8 cellular contexts compared by ENCODE assay signal in the genomic region with DNA sequence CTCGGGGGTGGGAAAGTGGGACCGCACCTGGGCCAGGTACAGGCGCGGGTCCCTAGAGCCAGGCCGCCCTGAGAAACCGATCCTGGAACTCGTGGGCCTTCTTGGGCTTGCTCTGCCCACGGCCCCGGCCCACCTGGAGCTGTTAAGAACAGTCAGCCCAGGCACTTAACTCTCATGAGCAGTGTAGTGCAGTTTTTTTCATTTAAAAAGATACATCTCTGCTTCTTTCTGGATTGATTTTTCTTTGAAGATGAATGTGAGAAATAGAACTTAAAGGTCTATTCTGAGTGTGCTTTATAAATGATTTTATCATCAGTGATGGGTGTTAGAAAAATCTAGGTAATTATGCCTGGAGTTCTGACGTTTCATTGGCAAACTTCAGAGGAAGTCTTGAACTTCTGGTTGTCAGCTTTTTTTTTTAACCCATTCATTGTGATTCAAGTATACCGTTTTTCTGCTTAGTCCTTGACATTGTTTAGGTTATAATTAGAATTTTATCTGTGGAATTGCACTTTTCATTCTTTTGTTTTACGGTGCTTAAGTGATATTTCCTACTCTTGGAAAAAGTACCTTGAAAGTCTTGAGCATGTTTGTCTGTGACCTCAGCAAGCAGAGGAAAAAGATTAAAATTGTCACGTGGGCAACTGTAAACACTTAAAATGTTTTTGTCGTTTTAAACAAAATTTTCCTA. TPM values are rescaled to one million over a fixed set of nuclear protein-coding genes. Genes with fewer than 3 reads are reported as not detected.
DNase-seq lines count a peak whose midpoint lies in the region; ATAC-seq and TF ChIP-seq lines count a peak whose summit lies in the region.

No MANE protein-coding gene starts in this region.

- no peaks in the 10 kb centered on the region for H3K27me3 Mint-ChIP-seq in dendritic cell treated with granulocyte-macrophage colony-stimulating factor and Interleukin-4, amounts not matched to agents 40 ng/mL and 50 ng/mL, for 4 days
- no peaks in the 10 kb centered on the region for H3K27me3 Mint-ChIP-seq in neural crest cell (ENCODE audit: low read depth)

- peaks cover 6% of the 10 kb centered on the region for H3K36me3 Mint-ChIP-seq in dendritic cell treated with granulocyte-macrophage colony-stimulating factor and Interleukin-4, amounts not matched to agents 40 ng/mL and 50 ng/mL, for 4 days (ENCODE audit: low read depth)
- H3K36me3 Mint-ChIP-seq in neural crest cell (ENCODE audit: low read depth): peaks cover 4% of the 10 kb centered on the region

- H3K9me3 Mint-ChIP-seq in dendritic cell treated with granulocyte-macrophage colony-stimulating factor and Interleukin-4, amounts not matched to agents 40 ng/mL and 50 ng/mL, for 4 days: no peaks in the 10 kb centered on the region
- no peaks in the 10 kb centered on the region for H3K9me3 Mint-ChIP-seq in neural crest cell

- DNase-seq in GM06990 (ENCODE audit: extremely low read depth, insufficient read length) (no peak), neural crest cell (ENCODE audit: low read depth, low spot score) (no peak), NCI-H2227 treated with DMSO at 0.1 percent for 48 hours (lab: John Stamatoyannopoulos, UW) (no peak), HPDE6-E6E7 (ENCODE audit: extremely low spot score) (no peak)
- no peak for DNase-seq in stimulated activated naive CD4-positive, alpha-beta T cell treated with Interleukin-2 at 50 U/mL for 16 hours (lab: John Stamatoyannopoulos, UW)

- H3K9me2 ChIP-seq in Loucy (replicated peaks; ENCODE audit: low read depth, low read length): no peaks in the 10 kb centered on the region

- peak overlapping the region; percentile 99 for H3K9ac ChIP-seq in Loucy (ENCODE audit: low read depth, low read length, poor library complexity, severe bottlenecking)

- H3K4me3 ChIP-seq in GM06990 (replicated peaks; ENCODE audit: low read depth, low read length) (peak overlapping the region; percentile 94), Loucy (ENCODE audit: low read length, poor library complexity, severe bottlenecking) (peak overlapping the region; percentile 95)

- H3K27ac Mint-ChIP-seq in dendritic cell treated with granulocyte-macrophage colony-stimulating factor and Interleukin-4, amounts not matched to agents 40 ng/mL and 50 ng/mL, for 4 days: no peak overlapping the region
- H3K27ac Mint-ChIP-seq in neural crest cell (ENCODE audit: unreplicated experiment): peak overlapping the region; percentile 99

- peaks cover 31% of the 10 kb centered on the region for H3K4me1 ChIP-seq in Loucy (ENCODE audit: insufficient read depth, low read length, poor library complexity, severe bottlenecking)

- peak overlapping the region; percentile 41 for H2AFZ ChIP-seq in Loucy (ENCODE audit: low read length)

- H3K4me1 Mint-ChIP-seq in dendritic cell treated with granulocyte-macrophage colony-stimulating factor and Interleukin-4, amounts not matched to agents 40 ng/mL and 50 ng/mL, for 4 days (ENCODE audit: low read depth): peaks cover 10% of the 10 kb centered on the region
- peaks cover 37% of the 10 kb centered on the region for H3K4me1 Mint-ChIP-seq in neural crest cell

- no peaks in the 10 kb centered on the region for H3K36me3 ChIP-seq in GM06990 (ENCODE audit: control insufficient read depth, insufficient read depth, low read length)
- peaks cover 20% of the 10 kb centered on the region; the same call in 1 of the 2 replicates for H3K36me3 ChIP-seq in Loucy (ENCODE audit: insufficient read depth, low read length)

- H3K79me2 ChIP-seq in Loucy (ENCODE audit: insufficient read depth, low read length): peaks cover 60% of the 10 kb centered on the region

- H3K9me3 ChIP-seq in Loucy (ENCODE audit: insufficient read depth, low read depth, low read length): no peaks in the 10 kb centered on the region

- H4K20me1 ChIP-seq in Loucy (ENCODE audit: insufficient read depth, low read length, poor library complexity, severe bottlenecking): peaks cover 53% of the 10 kb centered on the region

- H3K27me3 ChIP-seq in GM06990 (replicated peaks; ENCODE audit: control insufficient read depth, insufficient read depth, low read length) (no peaks in the 10 kb centered on the region), Loucy (ENCODE audit: insufficient read depth, low read length, poor library complexity, severe bottlenecking) (peaks cover 9% of the 10 kb centered on the region)

- no peaks in the 10 kb centered on the region for H3F3A ChIP-seq in Loucy (ENCODE audit: low read depth)

- no peak for TF ChIP-seq CTCF in GM06990 (IDR thresholded peaks at IDR 0.05; ENCODE audit: insufficient read depth, low read length, poor library complexity, severe bottlenecking)
- no peak for TF ChIP-seq CTCF in Loucy (conservative IDR thresholded peaks at IDR 0.05; ENCODE audit: low read length)
- no peak for TF ChIP-seq CTCF in neural crest cell (conservative IDR thresholded peaks at IDR 0.05)

- peak overlapping the region; percentile 98 for H3K4me3 Mint-ChIP-seq in dendritic cell treated with granulocyte-macrophage colony-stimulating factor and Interleukin-4, amounts not matched to agents 40 ng/mL and 50 ng/mL, for 4 days
- peak overlapping the region; percentile 99 for H3K4me3 Mint-ChIP-seq in neural crest cell

- intact Hi-C loops in dendritic cell treated with granulocyte-macrophage colony-stimulating factor and Interleukin-4, amounts not matched to agents 40 ng/mL and 50 ng/mL, for 4 days (cut with micrococcal nuclease): loop anchor here (5.0 to 10.0 kb wide), 2 partner anchors 114 to 163 kb away; a partner anchor contains a TSS

- ATAC-seq in GM21526 (IDR thresholded peaks at IDR 0.05; ENCODE audit: low FRiP score, unreplicated experiment): peak; percentile 24

- H3K4me2 ChIP-seq in Loucy (ENCODE audit: low read depth, low read length, poor library complexity, severe bottlenecking): peak overlapping the region; percentile 98

RNA-seq across cellular contexts. Expression of a gene that starts 0.8 kb away (rescaled TPM):
- total RNA-seq in neural crest cell: 92.8 and 94.7 TPM in 2 replicates
